8 cellular contexts compared by ENCODE assay signal in the genomic region with DNA sequence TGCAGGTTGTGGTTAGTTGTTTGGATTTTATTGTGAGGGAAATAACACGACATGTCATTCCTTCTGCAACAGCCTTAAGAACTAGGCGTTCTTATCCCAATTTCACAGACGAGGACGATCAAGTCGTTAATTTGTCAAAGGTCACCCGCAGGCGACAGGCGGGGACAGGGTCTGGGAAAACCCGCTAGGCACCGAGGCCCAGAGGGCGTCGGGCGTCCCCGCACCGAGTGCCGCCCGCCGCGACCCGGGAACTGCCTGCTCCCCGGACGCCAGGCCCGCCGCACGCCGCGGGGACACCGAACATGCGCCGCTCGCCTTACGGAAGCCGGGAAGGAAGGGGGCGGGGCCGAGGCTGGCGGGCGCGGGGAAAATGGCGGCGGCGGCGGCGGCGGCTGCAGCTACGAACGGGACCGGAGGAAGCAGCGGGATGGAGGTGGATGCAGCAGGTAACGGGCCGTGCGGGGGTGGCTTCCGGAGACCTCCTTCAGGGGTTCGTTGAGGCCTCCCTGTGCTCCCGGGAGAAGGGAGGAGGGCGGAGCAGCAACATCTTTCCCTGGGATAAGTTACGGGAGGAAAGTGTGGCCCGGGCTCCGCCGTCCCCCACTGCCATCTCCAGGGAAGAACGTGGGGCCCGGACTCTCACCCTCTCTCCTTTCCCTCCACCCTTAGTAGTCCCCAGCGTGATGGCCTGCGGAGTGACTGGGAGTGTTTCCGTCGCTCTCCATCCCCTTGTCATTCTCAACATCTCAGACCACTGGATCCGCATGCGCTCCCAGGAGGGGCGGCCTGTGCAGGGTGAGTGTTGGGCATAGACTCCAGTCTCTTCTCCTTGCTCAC. TPM values are rescaled to one million over a fixed set of nuclear protein-coding genes. Genes with fewer than 3 reads are reported as not detected.
DNase-seq lines count a peak whose midpoint lies in the region; ATAC-seq and TF ChIP-seq lines count a peak whose summit lies in the region.

A gene (plus strand): TSS at position 349 of the 837 bp plus-strand sequence. CDS start 22 bp downstream, at position 371.

- ATAC-seq in HG03196 (IDR thresholded peaks at IDR 0.05; ENCODE audit: unreplicated experiment) (peak; percentile 61), GM18502 (IDR thresholded peaks at IDR 0.05; ENCODE audit: poor library complexity, unreplicated experiment) (no peak)

- H3K4me1 ChIP-seq in mesodermal cell (ENCODE audit: control insufficient read depth, insufficient read depth, low read length, poor library complexity, severe bottlenecking) = peaks cover 34% of the 10 kb centered on the region

- in situ Hi-C loops in endometrial microvascular endothelial cells (cut with HindIII; ENCODE audit: inconsistent ontology term, low pct_unique_long_range_greater_than_20kb, low sequenced_read_pairs) = no loop called here

- H3K36me3 ChIP-seq in mesodermal cell (ENCODE audit: control insufficient read depth, insufficient read depth, low read length) = peaks cover 41% of the 10 kb centered on the region

- 1% methylated on average over 38 to 50 of the region's 68 CpGs for WGBS in mesodermal cell (ENCODE audit: insufficient coverage in 2 of 2), 2 experiments

- no peak for TF ChIP-seq CTCF in GM12865 (IDR thresholded peaks at IDR 0.05; ENCODE audit: insufficient read depth, low read depth, low read length, missing control alignments)

- no peaks in the 10 kb centered on the region for H3K9me3 ChIP-seq in mesodermal cell (ENCODE audit: control insufficient read depth, low read length)

- peak; percentile 90 for DNase-seq in GM12865 (ENCODE audit: low read depth)
- DNase-seq in NOMO-1 treated with DMSO at 0.1 percent for 48 hours (lab: John Stamatoyannopoulos, UW; ENCODE audit: unreplicated experiment) = peak; percentile 70
- peak; percentile 87 for DNase-seq in activated CD8-positive, alpha-beta memory T cell treated with anti-CD3 and anti-CD28 coated beads, Interleukin-2, amount 50 U/mL, for 4 hours
- DNase-seq in stimulated activated CD8-positive, alpha-beta memory T cell treated with anti-CD3 and anti-CD28 coated beads, Interleukin-15, amount 100 ng/mL, for 24 hours (ENCODE audit: low read depth) = peak; percentile 85

- peak within 1 kb of the TSS; percentile 98 for H3K27ac ChIP-seq in mesodermal cell (ENCODE audit: low read depth, low read length, severe bottlenecking)

- H3K4me3 ChIP-seq in GM12865 (ENCODE audit: low read depth, low read length) (peak within 1 kb of the TSS; percentile 88), mesodermal cell (ENCODE audit: extremely low read depth, insufficient read depth, low read length, poor library complexity, severe bottlenecking) (peak within 1 kb of the TSS; percentile 71)

RNA-seq across cellular contexts. Expression of the gene that starts here (rescaled TPM):
- total RNA-seq in endometrial microvascular endothelial cells (ENCODE audit: inconsistent ontology term) = 158 TPM
- 129 TPM for polyA plus RNA-seq in mesodermal cell (2013, experiment 1 of 2)
- 110 TPM for polyA plus RNA-seq in mesodermal cell (2013, experiment 2 of 2)
